In the genomic region with DNA sequence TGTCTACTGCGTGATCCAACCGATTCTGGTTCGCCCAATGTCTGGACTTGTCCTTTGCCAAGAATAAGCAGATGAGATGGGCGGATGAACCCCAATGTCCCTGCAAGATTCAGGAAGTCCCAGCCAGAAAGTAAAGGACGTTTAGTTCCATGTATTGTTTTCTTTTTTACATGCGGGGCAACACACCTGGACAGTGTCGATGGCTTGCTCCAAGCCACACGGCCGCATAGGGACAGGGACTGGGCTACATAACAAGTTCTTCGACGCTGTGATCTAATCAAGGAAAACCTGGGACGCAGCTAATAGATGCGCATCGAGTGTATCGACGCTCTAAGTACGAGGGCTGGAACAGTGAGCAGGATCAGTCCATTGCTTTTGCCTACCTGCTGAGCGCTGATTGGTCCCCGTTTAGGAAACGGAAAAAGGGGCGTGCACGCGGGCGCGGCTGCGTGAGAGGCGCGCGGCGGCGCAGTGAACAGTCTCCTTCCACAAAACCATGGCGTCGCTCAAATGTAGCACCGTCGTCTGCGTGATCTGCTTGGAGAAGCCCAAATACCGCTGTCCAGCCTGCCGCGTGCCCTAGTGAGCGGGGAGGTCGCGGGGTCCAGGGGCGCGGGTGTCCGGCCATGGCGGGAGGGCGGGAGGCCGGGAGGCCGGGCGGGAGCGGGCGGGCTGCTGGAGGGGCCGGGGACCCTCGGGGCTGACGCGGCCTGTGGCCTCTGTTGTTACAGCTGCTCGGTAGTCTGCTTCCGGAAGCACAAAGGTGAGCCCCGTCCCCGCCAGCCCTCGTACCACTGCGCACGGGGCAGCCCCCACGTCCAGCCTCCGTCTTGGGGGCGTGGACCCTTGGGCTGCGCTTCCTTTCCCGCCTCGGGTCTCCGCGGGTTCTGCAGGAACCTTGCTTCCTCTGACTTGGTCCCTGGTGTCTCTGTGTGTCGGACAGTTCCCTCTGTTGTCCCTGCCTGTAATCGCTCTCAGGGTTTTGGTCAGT, we compare ENCODE assay signal across 8 cellular contexts. TPM values are rescaled to one million over a fixed set of nuclear protein-coding genes. Genes with fewer than 3 reads are reported as not detected.
DNase-seq lines count a peak whose midpoint lies in the region; ATAC-seq and TF ChIP-seq lines count a peak whose summit lies in the region.

ZNHIT3 (plus strand) TSS at position 478 of the 991 bp plus-strand sequence; CDS start at position 497, 19 bp downstream.

- no peak for TF ChIP-seq CTCF in left ventricle myocardium inferior (IDR thresholded peaks at IDR 0.05; ENCODE audit: borderline replicate concordance)
- TF ChIP-seq CTCF in progenitor cell of endocrine pancreas (IDR thresholded peaks at IDR 0.05; ENCODE audit: unreplicated experiment) = no peak
- TF ChIP-seq CTCF in upper lobe of right lung (IDR thresholded peaks at IDR 0.05) = no peak

- intact Hi-C loops in T-helper 1 cell treated with Interleukin-12 subunit alpha and Interleukin-12 subunit beta and Interleukin-4 antibody, amounts not matched to agents 30 ng/mL and 1 ng/mL, for 36 hours (cut with micrococcal nuclease) = loop anchor here (1.0 to 10.0 kb wide), 10 partner anchors 22 to 1522 kb away; partner anchors contain the start of genes AP2B1, CCT6B, GGNBP2 and MRM1
- intact Hi-C loops in left ventricle myocardium inferior (cut with micrococcal nuclease) (loop anchor here (10.0 kb wide), 1 partner anchor 522 kb away; no protein-coding TSS in a partner anchor), upper lobe of right lung (cut with DNase I) (no loop called here)

- ATAC-seq in HG02885 (IDR thresholded peaks at IDR 0.05; ENCODE audit: poor library complexity, unreplicated experiment) (peak; percentile 91), upper lobe of right lung (peak; percentile 96)

- peak within 1 kb of the TSS; percentile 99 for H3K27ac Mint-ChIP-seq in progenitor cell of endocrine pancreas

- H3K27ac ChIP-seq in left ventricle myocardium inferior (replicated peaks) = peak within 1 kb of the TSS; percentile 88
- H3K27ac ChIP-seq in upper lobe of right lung = peak within 1 kb of the TSS; percentile 91

- H3K27me3 Mint-ChIP-seq in progenitor cell of endocrine pancreas = peaks cover 20% of the 10 kb centered on the region

- H3K4me3 ChIP-seq in left ventricle myocardium inferior (peak within 1 kb of the TSS; percentile 96), upper lobe of right lung (peak within 1 kb of the TSS; percentile 78)

- peak within 1 kb of the TSS; percentile 99 for H3K4me3 Mint-ChIP-seq in progenitor cell of endocrine pancreas (ENCODE audit: low read depth)

- H3K9me3 ChIP-seq in left ventricle myocardium inferior (replicated peaks) (no peaks in the 10 kb centered on the region), upper lobe of right lung (no peaks in the 10 kb centered on the region)

- peaks cover 5% of the 10 kb centered on the region for H3K9me3 Mint-ChIP-seq in progenitor cell of endocrine pancreas (ENCODE audit: low read depth)

- peaks cover 19% of the 10 kb centered on the region for H3K36me3 Mint-ChIP-seq in progenitor cell of endocrine pancreas (ENCODE audit: insufficient read depth)

- H3K36me3 ChIP-seq in left ventricle myocardium inferior (peaks cover 19% of the 10 kb centered on the region), upper lobe of right lung (peaks cover 2% of the 10 kb centered on the region)

- DNase-seq in NCI-H1694 (lab: John Stamatoyannopoulos, UW) (peak; percentile 93), amniotic epithelial cell (ENCODE audit: low read depth) (peak; percentile 93), left ventricle myocardium inferior (peak; percentile 91), progenitor cell of endocrine pancreas (ENCODE audit: low spot score, unreplicated experiment) (peak; percentile 69), upper lobe of right lung (peak; percentile 94)

- peaks cover 9% of the 10 kb centered on the region for H3K4me1 Mint-ChIP-seq in progenitor cell of endocrine pancreas (ENCODE audit: low read depth)

- H3K27me3 ChIP-seq in left ventricle myocardium inferior (ENCODE audit: low read depth) (peaks cover 12% of the 10 kb centered on the region), upper lobe of right lung (peaks cover 13% of the 10 kb centered on the region)

- peak; percentile 87 for TF ChIP-seq POLR2A in GM15510 (IDR thresholded peaks at IDR 0.05; ENCODE audit: borderline replicate concordance, extremely low read depth, insufficient read length)

- H3K4me1 ChIP-seq in left ventricle myocardium inferior (peaks cover 53% of the 10 kb centered on the region), upper lobe of right lung (peaks cover 29% of the 10 kb centered on the region)

RNA-seq across cellular contexts. Expression of gene ZNHIT3, which starts in this region (rescaled TPM):
- 37.6 and 38.0 TPM in 2 replicates for total RNA-seq in T-helper 1 cell treated with Interleukin-12 subunit alpha and Interleukin-12 subunit beta and Interleukin-4 antibody, amounts not matched to agents 30 ng/mL and 1 ng/mL, for 36 hours
- total RNA-seq in left ventricle myocardium inferior (22.9 TPM), progenitor cell of endocrine pancreas (43.9 and 49.1 TPM in 2 replicates), upper lobe of right lung (29.0 TPM)

Comparison
In these comparisons a context has a peak if more than half of its experiments do, and no peak if none do; other contexts are left out.
1. Peak in every context shown above with its lines: DNase-seq, ATAC-seq, H3K4me3 ChIP-seq and H3K27ac ChIP-seq.